In the genomic region with DNA sequence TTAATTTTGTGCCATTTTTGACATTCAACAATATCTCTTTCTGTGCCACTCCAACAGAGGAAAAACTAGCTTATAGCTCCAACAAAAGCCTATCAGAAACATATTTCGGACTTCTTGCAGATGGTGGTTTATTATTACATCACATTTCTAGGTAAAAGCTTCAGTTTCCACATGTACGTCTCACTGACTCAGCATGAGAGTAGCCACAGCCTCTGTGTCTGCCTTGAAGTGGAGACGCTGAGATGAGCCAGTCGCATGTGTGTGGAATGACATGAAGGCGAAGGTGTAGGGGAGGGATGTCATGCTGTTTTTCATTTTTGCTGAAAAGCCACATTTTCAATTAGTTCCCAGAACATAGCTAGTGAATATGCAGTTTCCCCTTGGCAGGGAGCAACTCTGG, we compare ENCODE assay signal across 13 cellular contexts.
"Had no signal": no experiment of that assay in that cellular context is flagged by ENCODE, and none has a peak within 500 bp of the region (broad histone marks: within the 10 kb centered on the region; RNA-seq: fewer than 3 reads in every experiment).

No MANE protein-coding gene starts in this region.

- DNase-seq: activated CD8-positive, alpha-beta T cell treated with anti-CD3 and anti-CD28 coated beads for 36 hours; activated naive CD4-positive, alpha-beta T cell treated with anti-CD3 and anti-CD28 coated beads, Interleukin-2, amount 50 U/mL, for 16 hours; amniotic stem cell; endodermal cell; left cardiac atrium; mucosa of descending colon; natural killer cell; occipital lobe; psoas muscle; stimulated activated CD4-positive, alpha-beta T cell treated with anti-CD3 and anti-CD28 coated beads, Interleukin-2, amount 100 ng/mL, for 24 hours; stimulated activated naive CD4-positive, alpha-beta T cell; substantia nigra had no signal

- H3K4me1 ChIP-seq: psoas muscle had no signal

- H3K27ac ChIP-seq: psoas muscle had no signal

- H3K4me3 ChIP-seq: lung, mucosa of descending colon, psoas muscle had no signal

- H3K9me3 ChIP-seq: mucosa of descending colon, psoas muscle had no signal
